ENCODE assay signal across 8 cellular contexts in genomic region chr12:6946033-6946919, GRCh38. TPM values are rescaled to one million over a fixed set of nuclear protein-coding genes. Genes with fewer than 3 reads are reported as not detected.
DNase-seq lines count a peak whose midpoint lies in the region; ATAC-seq, FAIRE-seq and TF ChIP-seq lines count a peak whose summit lies in the region.

No MANE protein-coding gene starts in this region.

- H3K27ac Mint-ChIP-seq in activated naive CD8-positive, alpha-beta T cell treated with anti-CD3 and anti-CD28 coated beads, Interleukin-2, amount 50 U/mL, for 24 hours = peak overlapping the region; percentile 99
- H3K27ac Mint-ChIP-seq in stimulated activated memory B cell treated with anti-CD40 and anti-IgM and Interleukin-4, amounts not matched to agents 10 μg/mL and 1 μg/mL and 100 μg/mL, for 72 hours = peak overlapping the region; percentile 98

- H3K4me1 Mint-ChIP-seq in activated naive CD8-positive, alpha-beta T cell treated with anti-CD3 and anti-CD28 coated beads, Interleukin-2, amount 50 U/mL, for 24 hours = peaks cover 87% of the 10 kb centered on the region
- H3K4me1 Mint-ChIP-seq in stimulated activated memory B cell treated with anti-CD40 and anti-IgM and Interleukin-4, amounts not matched to agents 10 μg/mL and 1 μg/mL and 100 μg/mL, for 72 hours = peaks cover 86% of the 10 kb centered on the region

- no peaks in the 10 kb centered on the region for H3K9me3 Mint-ChIP-seq in activated naive CD8-positive, alpha-beta T cell treated with anti-CD3 and anti-CD28 coated beads, Interleukin-2, amount 50 U/mL, for 24 hours
- H3K9me3 Mint-ChIP-seq in stimulated activated memory B cell treated with anti-CD40 and anti-IgM and Interleukin-4, amounts not matched to agents 10 μg/mL and 1 μg/mL and 100 μg/mL, for 72 hours = no peaks in the 10 kb centered on the region

- H3K36me3 ChIP-seq in kidney (ENCODE audit: control insufficient read depth in 1 of 2, insufficient read depth in 2 of 2, low read length in 2 of 2) = peaks cover 0 to 2% of the 10 kb centered on the region in 2 donors

- H3K27me3 Mint-ChIP-seq in activated naive CD8-positive, alpha-beta T cell treated with anti-CD3 and anti-CD28 coated beads, Interleukin-2, amount 50 U/mL, for 24 hours = no peaks in the 10 kb centered on the region
- H3K27me3 Mint-ChIP-seq in stimulated activated memory B cell treated with anti-CD40 and anti-IgM and Interleukin-4, amounts not matched to agents 10 μg/mL and 1 μg/mL and 100 μg/mL, for 72 hours = no peaks in the 10 kb centered on the region

- H3K4me3 Mint-ChIP-seq in activated naive CD8-positive, alpha-beta T cell treated with anti-CD3 and anti-CD28 coated beads, Interleukin-2, amount 50 U/mL, for 24 hours = peak overlapping the region; percentile 87
- H3K4me3 Mint-ChIP-seq in stimulated activated memory B cell treated with anti-CD40 and anti-IgM and Interleukin-4, amounts not matched to agents 10 μg/mL and 1 μg/mL and 100 μg/mL, for 72 hours = peak overlapping the region; percentile 84

- peaks cover 23 to 25% of the 10 kb centered on the region in 2 donors for H3K4me1 ChIP-seq in kidney (ENCODE audit: control insufficient read depth in 1 of 2, insufficient read depth in 1 of 2, low read depth in 1 of 2, low read length in 2 of 2)

- peak; percentile 25 for ATAC-seq in HG02852 (IDR thresholded peaks at IDR 0.05; ENCODE audit: unreplicated experiment)
- ATAC-seq in activated naive CD8-positive, alpha-beta T cell treated with anti-CD3 and anti-CD28 coated beads, Interleukin-2, amount 50 U/mL, for 24 hours = peak; percentile 13
- ATAC-seq in stimulated activated memory B cell treated with anti-CD40 and anti-IgM and Interleukin-4, amounts not matched to agents 10 μg/mL and 1 μg/mL and 100 μg/mL, for 72 hours = peak; percentile 31
- no peak for ATAC-seq in GM21526 (IDR thresholded peaks at IDR 0.05; ENCODE audit: low FRiP score, unreplicated experiment)

- no peaks in the 10 kb centered on the region for H3K9me3 ChIP-seq in kidney (ENCODE audit: control insufficient read depth in 1 of 2, low read length in 2 of 2)

- no peak for TF ChIP-seq CTCF in kidney (IDR thresholded peaks at IDR 0.05; ENCODE audit: borderline replicate concordance, extremely low read depth, insufficient read depth)

- DNase-seq in GF-D8 (lab: John Stamatoyannopoulos, UW) (peak; percentile 67), NCI-H82 treated with DMSO at 0.1 percent for 48 hours (lab: John Stamatoyannopoulos, UW; ENCODE audit: unreplicated experiment) (peak; percentile 89), kidney (peak; percentile 97), A172 (ENCODE audit: low spot score) (no peak)
- peak; percentile 69 for DNase-seq in activated naive CD8-positive, alpha-beta T cell treated with anti-CD3 and anti-CD28 coated beads, Interleukin-2, amount 50 U/mL, for 24 hours

- H3K27ac ChIP-seq in kidney (ENCODE audit: low read depth in 2 of 2, low read length in 2 of 2) = peak overlapping the region; percentile 63 to 83

- peak overlapping the region; percentile 38 to 89 for H3K4me3 ChIP-seq in kidney (ENCODE audit: low read length in 2 of 2)

- intact Hi-C loops in kidney (cut with DNase I) = loop anchor here (10.0 kb wide), 1 partner anchor 149 kb away; the partner anchor contains the start of gene C1R

- peak overlapping the region in 1 of 2 donors; percentile 93 for H3K9ac ChIP-seq in kidney (ENCODE audit: low read length in 2 of 2)

- peaks cover 13% of the 10 kb centered on the region for H3K36me3 Mint-ChIP-seq in activated naive CD8-positive, alpha-beta T cell treated with anti-CD3 and anti-CD28 coated beads, Interleukin-2, amount 50 U/mL, for 24 hours (ENCODE audit: low read depth)
- H3K36me3 Mint-ChIP-seq in stimulated activated memory B cell treated with anti-CD40 and anti-IgM and Interleukin-4, amounts not matched to agents 10 μg/mL and 1 μg/mL and 100 μg/mL, for 72 hours = peaks cover 8% of the 10 kb centered on the region

- peak; percentile 44 for FAIRE-seq in kidney (lab: Jason Lieb, UNC)

RNA-seq across cellular contexts. Expression of gene C12orf57, which starts 2.5 kb away (rescaled TPM):
- total RNA-seq in kidney = 175 TPM
- 336 TPM for polyA plus RNA-seq in kidney (ENCODE audit: insufficient read depth, low read depth, low replicate concordance)
- 1.8 TPM in 1 of 2 replicates, not detected in the other for total RNA-seq in A172 (2014; rRNA removed; shearing (Covaris generic))

RNA-seq across cellular contexts. Expression of gene RNU7-1, which starts 2.7 kb away (rescaled TPM):
- total RNA-seq in kidney = not detected
- not detected for polyA plus RNA-seq in kidney (ENCODE audit: insufficient read depth, low read depth, low replicate concordance)
- not detected in 2 replicates for total RNA-seq in A172 (2014; rRNA removed; shearing (Covaris generic))

RNA-seq across cellular contexts. Expression of gene PTPN6, which starts 4.9 kb away (rescaled TPM):
- total RNA-seq in kidney = 70.8 TPM
- 38.0 TPM for polyA plus RNA-seq in kidney (ENCODE audit: insufficient read depth, low read depth, low replicate concordance)
- total RNA-seq in A172 (2014; rRNA removed; shearing (Covaris generic)) = 0.31 and 0.48 TPM in 2 replicates

RNA-seq across cellular contexts. Expression of gene ATN1, which starts 18.5 kb away (rescaled TPM):
- 119 TPM for total RNA-seq in kidney
- 34.2 TPM for polyA plus RNA-seq in kidney (ENCODE audit: insufficient read depth, low read depth, low replicate concordance)
- 3.1 and 6.6 TPM in 2 replicates for total RNA-seq in A172 (2014; rRNA removed; shearing (Covaris generic))

RNA-seq across cellular contexts. Expression of gene PHB2, which starts 24.2 kb away (rescaled TPM):
- total RNA-seq in kidney = 141 TPM
- polyA plus RNA-seq in kidney (ENCODE audit: insufficient read depth, low read depth, low replicate concordance) = 222 TPM
- total RNA-seq in A172 (2014; rRNA removed; shearing (Covaris generic)) = 172 and 183 TPM in 2 replicates

Comparison
In these comparisons a context has a peak if more than half of its experiments do, and no peak if none do; other contexts are left out.
1. RNA of gene C12orf57, which starts 2.5 kb away (total RNA-seq): 175 TPM in kidney (single experiment); 1.8 TPM in A172; every median in the first group is over 10 times any median in the second.
2. RNA of gene PTPN6, which starts 4.9 kb away (total RNA-seq): 70.8 TPM in kidney (single experiment); 0.31 to 0.48 TPM in A172; every median in the first group is over 10 times any median in the second.